Comparison of ENCODE assay signal across 8 cellular contexts in the genomic region with DNA sequence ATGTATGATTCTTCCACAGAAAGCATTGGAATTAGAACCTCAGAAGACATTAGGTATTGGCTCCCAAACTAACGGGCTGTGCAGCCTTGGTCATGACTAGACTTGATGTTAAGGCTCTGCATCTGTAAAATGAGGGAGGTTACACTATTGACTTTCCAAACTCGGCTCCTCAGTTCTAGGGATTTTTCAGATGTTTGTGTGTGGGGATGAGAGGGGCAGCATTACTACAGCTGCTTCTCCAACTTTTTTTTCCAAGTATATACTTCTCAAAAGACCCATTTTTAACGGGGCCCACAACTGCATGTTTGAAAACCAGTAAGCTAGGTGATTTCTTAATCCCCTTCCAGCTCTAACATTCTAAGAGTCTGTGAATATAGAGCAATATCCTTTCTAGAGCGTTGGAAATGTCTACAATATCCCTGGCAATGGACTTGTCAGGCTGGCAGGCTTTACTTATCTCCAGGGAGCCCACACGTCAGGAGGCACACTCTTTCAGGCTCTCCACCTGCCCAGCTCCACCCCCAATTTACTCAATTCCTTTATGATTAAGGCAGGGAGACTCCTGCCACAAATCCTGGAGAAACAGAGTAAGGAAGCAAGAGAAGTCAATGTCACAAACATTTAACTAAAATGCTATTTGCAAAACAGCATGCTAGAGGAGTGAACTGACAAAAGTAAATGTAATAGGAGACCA. TPM values are rescaled to one million over a fixed set of nuclear protein-coding genes. Genes with fewer than 3 reads are reported as not detected.
DNase-seq lines count a peak whose midpoint lies in the region; ATAC-seq and TF ChIP-seq lines count a peak whose summit lies in the region.

No MANE protein-coding gene starts in this region.

- peak overlapping the region; percentile 91 for H3K4me3 Mint-ChIP-seq in Calu3 (ENCODE audit: low read depth, unreplicated experiment)
- H3K4me3 Mint-ChIP-seq in effector memory CD8-positive, alpha-beta T cell, result peak overlapping the region; percentile 98 to 99
- peak overlapping the region; percentile 98 for H3K4me3 Mint-ChIP-seq in natural killer cell treated with Interleukin-12 subunit alpha and Interleukin-12 subunit beta and Interleukin-15 and Interleukin-18, amount 100 ng/mL, for 72 hours

- no peaks in the 10 kb centered on the region for H3K9me3 ChIP-seq in OCI-LY3 (ENCODE audit: insufficient read depth, low read length)

- DNase-seq in Calu3 (no peak), NCI-H226 (no peak), COLO668 (lab: John Stamatoyannopoulos, UW; ENCODE audit: unreplicated experiment) (no peak)
- no peak for DNase-seq in effector memory CD8-positive, alpha-beta T cell
- DNase-seq in natural killer cell treated with Interleukin-12 subunit alpha and Interleukin-12 subunit beta and Interleukin-15 and Interleukin-18, amount 100 ng/mL, for 72 hours (ENCODE audit: low spot score), result no peak

- H3K79me2 ChIP-seq in OCI-LY3 (ENCODE audit: low read length), result peaks cover 29% of the 10 kb centered on the region

- peak overlapping the region; percentile 70 for H3K27ac ChIP-seq in OCI-LY3 (ENCODE audit: low read length)

- H3K9ac ChIP-seq in OCI-LY3 (ENCODE audit: low read length), result peak overlapping the region; percentile 98

- H3K4me2 ChIP-seq in OCI-LY3 (ENCODE audit: low read length), result peak overlapping the region; percentile 93

- no peak for TF ChIP-seq CTCF in Calu3 (IDR thresholded peaks at IDR 0.05; ENCODE audit: unreplicated experiment)
- TF ChIP-seq CTCF in OCI-LY3 (IDR thresholded peaks at IDR 0.05; ENCODE audit: low read depth, low read length), result no peak

- CTCF ChIA-PET in Calu3 (lab: Charles Lee), result interaction anchor here (0.6 kb wide), 1 partner anchor 30 kb away, joined by 3 read pairs; no protein-coding TSS in a partner anchor

- no peaks in the 10 kb centered on the region for H3K27me3 Mint-ChIP-seq in Calu3 (ENCODE audit: unreplicated experiment)
- H3K27me3 Mint-ChIP-seq in effector memory CD8-positive, alpha-beta T cell, result no peaks in the 10 kb centered on the region
- no peaks in the 10 kb centered on the region for H3K27me3 Mint-ChIP-seq in natural killer cell treated with Interleukin-12 subunit alpha and Interleukin-12 subunit beta and Interleukin-15 and Interleukin-18, amount 100 ng/mL, for 72 hours

- no TSS peak for BruUV-seq in Calu3 (replicated peaks; lab: Mats Ljungman, UMichigan)

- intact Hi-C loops in Calu3 (cut with micrococcal nuclease; ENCODE audit: unreplicated experiment), result loop anchor here (5.0 kb wide), 1 partner anchor 34 kb away; a partner anchor contains a TSS

- H3K36me3 Mint-ChIP-seq in Calu3 (ENCODE audit: insufficient read depth, unreplicated experiment), result peaks cover 56% of the 10 kb centered on the region
- H3K36me3 Mint-ChIP-seq in effector memory CD8-positive, alpha-beta T cell (ENCODE audit: insufficient read depth), result peaks cover 28% of the 10 kb centered on the region
- H3K36me3 Mint-ChIP-seq in natural killer cell treated with Interleukin-12 subunit alpha and Interleukin-12 subunit beta and Interleukin-15 and Interleukin-18, amount 100 ng/mL, for 72 hours, result peaks cover 14% of the 10 kb centered on the region

- H3K27me3 ChIP-seq in OCI-LY3 (ENCODE audit: low read depth, low read length), result no peaks in the 10 kb centered on the region

- H4K20me1 ChIP-seq in OCI-LY3 (ENCODE audit: insufficient read depth, low read length), result no peaks in the 10 kb centered on the region

- peak overlapping the region; percentile 96 for H3K4me3 ChIP-seq in OCI-LY3 (ENCODE audit: low read length)

- peaks cover 28% of the 10 kb centered on the region for H3K36me3 ChIP-seq in OCI-LY3 (replicated peaks; ENCODE audit: low read depth, low read length)

- peak overlapping the region; percentile 96 for H3K27ac Mint-ChIP-seq in Calu3 (ENCODE audit: unreplicated experiment)
- peak overlapping the region; percentile 99 to 100 for H3K27ac Mint-ChIP-seq in effector memory CD8-positive, alpha-beta T cell
- H3K27ac Mint-ChIP-seq in natural killer cell treated with Interleukin-12 subunit alpha and Interleukin-12 subunit beta and Interleukin-15 and Interleukin-18, amount 100 ng/mL, for 72 hours, result peak overlapping the region; percentile 91 to 98

- H3K4me1 Mint-ChIP-seq in Calu3 (ENCODE audit: low read depth, unreplicated experiment), result peaks cover 20% of the 10 kb centered on the region
- H3K4me1 Mint-ChIP-seq in effector memory CD8-positive, alpha-beta T cell (ENCODE audit: low read depth in 2 of 2), result peaks cover 17 to 18% of the 10 kb centered on the region in 2 donors
- H3K4me1 Mint-ChIP-seq in natural killer cell treated with Interleukin-12 subunit alpha and Interleukin-12 subunit beta and Interleukin-15 and Interleukin-18, amount 100 ng/mL, for 72 hours (ENCODE audit: low read depth in 2 of 2), result peaks cover 18 to 22% of the 10 kb centered on the region in 2 donors

- 0 out of 2 replicates have a peak overlapping the region, but pooled peaks have one; percentile 76 for H2AFZ ChIP-seq in OCI-LY3 (ENCODE audit: low read depth, low read length)

- peaks cover 14% of the 10 kb centered on the region for H3K4me1 ChIP-seq in OCI-LY3 (ENCODE audit: low read length)

- no peaks in the 10 kb centered on the region for H3K9me3 Mint-ChIP-seq in Calu3 (ENCODE audit: low read depth, unreplicated experiment)
- no peaks in the 10 kb centered on the region for H3K9me3 Mint-ChIP-seq in effector memory CD8-positive, alpha-beta T cell
- no peaks in the 10 kb centered on the region for H3K9me3 Mint-ChIP-seq in natural killer cell treated with Interleukin-12 subunit alpha and Interleukin-12 subunit beta and Interleukin-15 and Interleukin-18, amount 100 ng/mL, for 72 hours

- ATAC-seq in effector memory CD8-positive, alpha-beta T cell (replicated peaks), result peak; percentile 2
- no peak for ATAC-seq in natural killer cell treated with Interleukin-12 subunit alpha and Interleukin-12 subunit beta and Interleukin-15 and Interleukin-18, amount 100 ng/mL, for 72 hours
- ATAC-seq in HG03095 (IDR thresholded peaks at IDR 0.05; ENCODE audit: unreplicated experiment) (no peak), HG03521 (IDR thresholded peaks at IDR 0.05; ENCODE audit: unreplicated experiment) (no peak)

RNA-seq across cellular contexts. Expression of a gene that starts 0.8 kb away (rescaled TPM):
- total RNA-seq in Calu3 (2022), result 77.4 and 84.5 TPM in 2 replicates
- total RNA-seq in natural killer cell treated with Interleukin-12 subunit alpha and Interleukin-12 subunit beta and Interleukin-15 and Interleukin-18, amount 100 ng/mL, for 72 hours, result 10 to 100 TPM; 92.4 to 96.1 TPM

RNA-seq across cellular contexts. Expression of a gene that starts 15.5 kb away (rescaled TPM):
- 4.6 and 6.6 TPM in 2 replicates for total RNA-seq in Calu3 (2022)
- 1 to 10 TPM; 1.3 TPM for total RNA-seq in natural killer cell treated with Interleukin-12 subunit alpha and Interleukin-12 subunit beta and Interleukin-15 and Interleukin-18, amount 100 ng/mL, for 72 hours

RNA-seq across cellular contexts. Expression of a gene that starts 32.8 kb away (rescaled TPM):
- 83.8 and 85.4 TPM in 2 replicates for total RNA-seq in Calu3 (2022)
- total RNA-seq in natural killer cell treated with Interleukin-12 subunit alpha and Interleukin-12 subunit beta and Interleukin-15 and Interleukin-18, amount 100 ng/mL, for 72 hours, result 100 to 1,000 TPM in 1 of 2 donors, 10 to 100 TPM in 1; 85.4 to 107 TPM

RNA-seq across cellular contexts. Expression of a gene that starts 41.5 kb away (rescaled TPM):
- 0.99 and 2.3 TPM in 2 replicates for total RNA-seq in Calu3 (2022)
- under 1 TPM; 0.28 to 0.33 TPM for total RNA-seq in natural killer cell treated with Interleukin-12 subunit alpha and Interleukin-12 subunit beta and Interleukin-15 and Interleukin-18, amount 100 ng/mL, for 72 hours

RNA-seq across cellular contexts. Expression of a gene that starts 46.4 kb away (rescaled TPM):
- 42.0 and 43.7 TPM in 2 replicates for total RNA-seq in Calu3 (2022)
- 10 to 100 TPM; 49.5 to 52.0 TPM for total RNA-seq in natural killer cell treated with Interleukin-12 subunit alpha and Interleukin-12 subunit beta and Interleukin-15 and Interleukin-18, amount 100 ng/mL, for 72 hours
